8 cellular contexts compared by ENCODE assay signal in the genomic region with DNA sequence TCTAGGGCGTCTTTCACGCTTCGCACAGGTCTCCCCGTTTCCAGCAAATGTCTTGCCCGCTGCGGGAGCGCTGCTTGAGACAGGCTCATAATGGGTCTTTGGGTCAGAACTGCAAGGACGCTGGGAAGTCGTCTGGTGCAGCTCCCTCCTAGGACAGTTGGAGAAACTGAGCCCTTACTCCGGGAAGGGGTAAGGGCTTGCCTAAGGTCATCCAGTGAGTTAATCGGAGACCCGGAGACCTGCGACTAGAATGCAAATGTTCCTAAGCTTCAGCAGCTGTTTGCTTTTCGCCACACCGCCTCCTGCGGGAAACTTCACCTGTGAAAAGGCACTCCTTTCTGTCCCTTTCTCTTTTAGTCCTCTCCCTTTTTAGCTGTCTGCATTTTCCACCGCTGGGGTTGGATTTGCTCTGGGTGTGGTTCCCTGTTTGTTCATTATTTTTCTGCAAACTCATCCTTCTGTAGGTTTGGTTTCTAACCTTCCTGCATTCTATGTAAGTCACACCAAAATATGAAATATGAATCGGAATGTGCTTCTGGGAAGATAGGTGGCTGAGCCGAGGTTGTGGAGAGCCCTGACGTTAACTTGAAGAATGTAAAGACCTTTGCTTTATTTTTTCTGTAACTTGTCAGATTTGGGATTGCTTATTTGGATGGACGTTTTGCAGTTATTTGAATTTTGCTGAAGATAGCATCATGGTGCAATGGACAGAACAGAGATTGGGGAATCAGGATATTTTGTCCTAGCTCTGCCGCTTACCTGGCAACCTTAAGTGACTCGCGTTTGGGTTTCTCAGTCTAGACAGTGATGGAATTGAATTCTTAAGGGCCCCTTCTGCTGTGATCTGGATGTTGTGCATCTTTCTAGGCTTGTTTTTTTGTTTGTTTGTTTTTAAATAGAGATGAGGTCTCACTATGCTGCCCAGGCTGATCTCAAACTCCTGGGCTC. TPM values are rescaled to one million over a fixed set of nuclear protein-coding genes. Genes with fewer than 3 reads are reported as not detected.
DNase-seq lines count a peak whose midpoint lies in the region; ATAC-seq, FAIRE-seq and TF ChIP-seq lines count a peak whose summit lies in the region.

No MANE protein-coding gene starts in this region.

- no peaks in the 10 kb centered on the region for H3K9me3 ChIP-seq in Loucy (ENCODE audit: insufficient read depth, low read depth, low read length)

- peak; percentile 4 to 12 for DNase-seq in activated CD4-positive, alpha-beta T cell treated with anti-CD3 and anti-CD28 coated beads for 4 hours
- no peak for DNase-seq in epithelial cell of proximal tubule (ENCODE audit: low read depth)
- peak; percentile 11 for DNase-seq in naive B cell
- DNase-seq in urothelium cell line (ENCODE audit: low spot score) = peak; percentile 41

- peak overlapping the region; percentile 98 for H3K4me2 ChIP-seq in Loucy (ENCODE audit: low read depth, low read length, poor library complexity, severe bottlenecking)

- no peaks in the 10 kb centered on the region for H3K79me2 ChIP-seq in Loucy (ENCODE audit: insufficient read depth, low read length)

- H3K4me3 ChIP-seq in Loucy (ENCODE audit: low read length, poor library complexity, severe bottlenecking) (peak overlapping the region; percentile 87), epithelial cell of proximal tubule (ENCODE audit: low read depth, low read length) (peak overlapping the region; percentile 96)

- no peaks in the 10 kb centered on the region for H3K27me3 ChIP-seq in Loucy (ENCODE audit: insufficient read depth, low read length, poor library complexity, severe bottlenecking)

- no peaks in the 10 kb centered on the region for H3K9me2 ChIP-seq in Loucy (replicated peaks; ENCODE audit: low read depth, low read length)

- peak overlapping the region; percentile 97 for H2AFZ ChIP-seq in Loucy (ENCODE audit: low read length)

- no peaks in the 10 kb centered on the region for H3K36me3 ChIP-seq in Loucy (ENCODE audit: insufficient read depth, low read length)

- peaks cover 7 to 17% (median 12%) of the 10 kb centered on the region in 3 donors for H3K27me3 Mint-ChIP-seq in naive B cell

- H3K9ac ChIP-seq in Loucy (ENCODE audit: low read depth, low read length, poor library complexity, severe bottlenecking) = peak overlapping the region; percentile 67

- peak overlapping the region; percentile 90 to 98 (median 96) for H3K27ac Mint-ChIP-seq in naive B cell

- H3F3A ChIP-seq in Loucy (ENCODE audit: low read depth) = no peaks in the 10 kb centered on the region

- ATAC-seq in GM19452 (IDR thresholded peaks at IDR 0.05; ENCODE audit: unreplicated experiment) (peak; percentile 5), naive B cell (ENCODE audit: low read depth in 2 of 2) (peak; percentile 0 to 15), HG03442 (IDR thresholded peaks at IDR 0.05; ENCODE audit: unreplicated experiment) (no peak)

- H3K4me1 Mint-ChIP-seq in naive B cell = peaks cover 20 to 38% (median 33%) of the 10 kb centered on the region in 3 donors

- H3K27ac ChIP-seq in C4-2B = peak overlapping the region; percentile 74

- H4K20me1 ChIP-seq in Loucy (ENCODE audit: insufficient read depth, low read length, poor library complexity, severe bottlenecking) = no peaks in the 10 kb centered on the region

- no peak for FAIRE-seq in urothelium cell line (lab: Jason Lieb, UNC)

- TF ChIP-seq CTCF in C4-2B (conservative IDR thresholded peaks at IDR 0.05) (no peak), Loucy (conservative IDR thresholded peaks at IDR 0.05; ENCODE audit: low read length) (no peak), epithelial cell of proximal tubule (conservative IDR thresholded peaks at IDR 0.05; ENCODE audit: low read depth, low read length) (peak; percentile 37)

- H3K4me3 Mint-ChIP-seq in naive B cell = peak overlapping the region; percentile 88 to 99 (median 97)

- no peaks in the 10 kb centered on the region for H3K36me3 Mint-ChIP-seq in naive B cell

- no peaks in the 10 kb centered on the region for H3K9me3 Mint-ChIP-seq in naive B cell

- H3K4me1 ChIP-seq in Loucy (ENCODE audit: insufficient read depth, low read length, poor library complexity, severe bottlenecking) = peaks cover 7% of the 10 kb centered on the region

RNA-seq across cellular contexts. Expression of gene SLC36A1, which starts 0.9 kb away (rescaled TPM):
- total RNA-seq in epithelial cell of proximal tubule = 2.4 and 4.6 TPM in 2 replicates
- 1 to 10 TPM in 4 of 6 donors, under 1 TPM in 1, not detected in 1; 0.91 to 1.9 (median 1.4) TPM for polyA plus RNA-seq in naive B cell (ENCODE audit: low read depth in 6 of 6)
